ENCODE assay signal across 21 cellular contexts in the genomic region with DNA sequence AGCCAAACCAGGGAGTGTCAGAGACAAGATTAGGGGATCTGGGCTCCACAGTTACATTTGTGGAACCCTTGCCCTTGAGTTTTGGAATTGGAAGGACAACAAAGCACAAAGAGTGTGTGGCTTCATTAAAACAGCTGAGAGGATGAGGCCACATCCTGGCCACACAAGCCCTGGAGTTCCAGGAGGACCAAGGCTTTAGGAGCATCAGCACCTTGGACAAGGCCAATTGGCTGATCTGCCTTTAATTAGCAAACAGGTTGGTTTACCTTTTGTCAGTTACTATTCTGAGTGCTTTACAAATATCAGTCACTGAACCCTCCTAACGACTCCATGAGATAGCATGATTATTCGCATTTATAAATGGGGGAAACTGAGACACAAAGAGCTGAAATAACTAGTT. TPM values are rescaled to one million over a fixed set of nuclear protein-coding genes. Genes with fewer than 3 reads are reported as not detected.
DNase-seq lines count a peak whose midpoint lies in the region; TF ChIP-seq lines count a peak whose summit lies in the region.
"Had no signal": no experiment of that assay in that cellular context is flagged by ENCODE, and none has a peak within 500 bp of the region (broad histone marks: within the 10 kb centered on the region; RNA-seq: fewer than 3 reads in every experiment).

No MANE protein-coding gene starts in this region.

- DNase-seq in EH (ENCODE audit: low read depth) (peak; percentile 7), NB4 (ENCODE audit: low read depth) (peak; percentile 28), choroid plexus epithelial cell (ENCODE audit: low read depth) (peak; percentile 8), ascending aorta (ENCODE audit: low spot score in 2 of 2) (no peak), GOT3 (lab: John Stamatoyannopoulos, UW) (no peak), CD14-positive monocyte (ENCODE audit: low spot score) (no peak), midbrain (lab: John Stamatoyannopoulos, UW) (no peak)
- DNase-seq: activated CD4-positive, CD25-positive, alpha-beta regulatory T cell treated with anti-CD3 and anti-CD28 coated beads, Interleukin-2, amount 50 U/mL, for 72 hours; activated T-cell treated with anti-CD3 and anti-CD28 coated beads, Interleukin-2, amount 50 U/mL, for 48 hours; CD4-positive, CD25-positive, alpha-beta regulatory T cell; left colon; NCI-H1105; NCI-H524 treated with DMSO at 0.1 percent for 48 hours; OCI-M1 had no signal

- H3K27ac ChIP-seq in liver (ENCODE audit: low read depth in 1 of 2, low read length in 2 of 2) (no peak overlapping the region), ascending aorta (no peak overlapping the region)
- H3K27ac ChIP-seq: coronary artery, KMS-11, SJSA1, thoracic aorta had no signal

- TF ChIP-seq POLR2A in NB4 (IDR thresholded peaks at IDR 0.05; ENCODE audit: extremely low read depth, insufficient read length) = no peak

- no peak overlapping the region for H3K4me3 Mint-ChIP-seq in CD14-positive monocyte
- H3K4me3 Mint-ChIP-seq: activated naive CD4-positive, alpha-beta T cell treated with anti-CD3 and anti-CD28 coated beads, Interleukin-2, amount 50 U/mL, for 24 hours; CD4-positive, CD25-positive, alpha-beta regulatory T cell; stimulated activated effector memory CD8-positive, alpha-beta T cell treated with anti-CD3 and anti-CD28 coated beads, Interleukin-12 subunit alpha, Interleukin-12 subunit beta, amount 100 ng/mL, for 72 hours had no signal

- H3K27ac Mint-ChIP-seq in CD14-positive monocyte = no peak overlapping the region
- H3K27ac Mint-ChIP-seq: activated naive CD4-positive, alpha-beta T cell treated with anti-CD3 and anti-CD28 coated beads, Interleukin-2, amount 50 U/mL, for 24 hours; CD4-positive, CD25-positive, alpha-beta regulatory T cell; stimulated activated effector memory CD8-positive, alpha-beta T cell treated with anti-CD3 and anti-CD28 coated beads, Interleukin-12 subunit alpha, Interleukin-12 subunit beta, amount 100 ng/mL, for 72 hours had no signal

- H3K4me1 ChIP-seq in liver (ENCODE audit: control insufficient read depth in 4 of 4, insufficient read depth in 4 of 4, low read length in 3 of 4) (no peaks in the 10 kb centered on the region), ascending aorta (no peaks in the 10 kb centered on the region)
- H3K4me1 ChIP-seq: SJSA1 had no signal

- H3K9me3 ChIP-seq in liver (ENCODE audit: control insufficient read depth in 4 of 4, low read length in 3 of 4) (no peaks in the 10 kb centered on the region), ascending aorta (no peaks in the 10 kb centered on the region)
- H3K9me3 ChIP-seq: SJSA1, thoracic aorta had no signal

- H3K36me3 Mint-ChIP-seq in CD14-positive monocyte = no peaks in the 10 kb centered on the region
- H3K36me3 Mint-ChIP-seq: activated naive CD4-positive, alpha-beta T cell treated with anti-CD3 and anti-CD28 coated beads, Interleukin-2, amount 50 U/mL, for 24 hours; CD4-positive, CD25-positive, alpha-beta regulatory T cell; stimulated activated effector memory CD8-positive, alpha-beta T cell treated with anti-CD3 and anti-CD28 coated beads, Interleukin-12 subunit alpha, Interleukin-12 subunit beta, amount 100 ng/mL, for 72 hours had no signal

- H3K4me1 Mint-ChIP-seq in CD14-positive monocyte = no peaks in the 10 kb centered on the region
- H3K4me1 Mint-ChIP-seq: activated naive CD4-positive, alpha-beta T cell treated with anti-CD3 and anti-CD28 coated beads, Interleukin-2, amount 50 U/mL, for 24 hours; CD4-positive, CD25-positive, alpha-beta regulatory T cell; stimulated activated effector memory CD8-positive, alpha-beta T cell treated with anti-CD3 and anti-CD28 coated beads, Interleukin-12 subunit alpha, Interleukin-12 subunit beta, amount 100 ng/mL, for 72 hours had no signal

- peaks cover 9 to 11% (median 9%) of the 10 kb centered on the region in 3 donors for H3K27me3 Mint-ChIP-seq in CD14-positive monocyte (ENCODE audit: low read depth in 3 of 3)

- H3K4me3 ChIP-seq in NB4 (ENCODE audit: low read depth, low read length) (no peak overlapping the region), choroid plexus epithelial cell (ENCODE audit: low read depth, low read length) (no peak overlapping the region), liver (ENCODE audit: low read depth in 1 of 3, low read length in 3 of 3) (no peak overlapping the region), ascending aorta (no peak overlapping the region)
- H3K4me3 ChIP-seq: coronary artery, SJSA1, thoracic aorta had no signal

- WGBS in liver = 35% methylated on average over 2 of the region's 2 CpGs

- TF ChIP-seq RAD21 in liver (IDR thresholded peaks at IDR 0.05) = no peak

- peaks cover 0 to 2% (median 0%) of the 10 kb centered on the region in 7 donors for H3K9me3 Mint-ChIP-seq in CD14-positive monocyte
- H3K9me3 Mint-ChIP-seq: activated naive CD4-positive, alpha-beta T cell treated with anti-CD3 and anti-CD28 coated beads, Interleukin-2, amount 50 U/mL, for 24 hours; CD4-positive, CD25-positive, alpha-beta regulatory T cell; stimulated activated effector memory CD8-positive, alpha-beta T cell treated with anti-CD3 and anti-CD28 coated beads, Interleukin-12 subunit alpha, Interleukin-12 subunit beta, amount 100 ng/mL, for 72 hours had no signal

- no peak overlapping the region for H3K9ac ChIP-seq in liver (ENCODE audit: low read depth in 1 of 2, low read length in 2 of 2)
- H3K9ac ChIP-seq: KMS-11 had no signal

- no peak for TF ChIP-seq CTCF in NB4 (IDR thresholded peaks at IDR 0.05; ENCODE audit: low read depth, low read length)
- no peak for TF ChIP-seq CTCF in choroid plexus epithelial cell (conservative IDR thresholded peaks at IDR 0.05; ENCODE audit: low read depth, low read length)
- no peak for TF ChIP-seq CTCF in liver (IDR thresholded peaks at IDR 0.05; ENCODE audit: low read depth, low read length, missing input control)
- no peak for TF ChIP-seq CTCF in ascending aorta (IDR thresholded peaks at IDR 0.05)
- TF ChIP-seq CTCF in CD14-positive monocyte (IDR thresholded peaks at IDR 0.05) = no peak

- intact Hi-C loops in ascending aorta (cut with DNase I) (loop anchor here (5.0 kb wide), 1 partner anchor 607 kb away; no protein-coding TSS in a partner anchor), CD14-positive monocyte (cut with micrococcal nuclease) (loop anchor here in 1 of 2 donors (5.0 kb wide), 1 partner anchor 42 kb away; no protein-coding TSS in a partner anchor)

- no peaks in the 10 kb centered on the region for H3K36me3 ChIP-seq in liver (ENCODE audit: control insufficient read depth in 4 of 4, insufficient read depth in 3 of 4, low read depth in 1 of 4, low read length in 3 of 4)
- H3K36me3 ChIP-seq in ascending aorta = no peaks in the 10 kb centered on the region
- H3K36me3 ChIP-seq: SJSA1, thoracic aorta had no signal

- H3K27me3 ChIP-seq in liver (ENCODE audit: control insufficient read depth in 4 of 4, insufficient read depth in 4 of 4, low read length in 3 of 4) (no peaks in the 10 kb centered on the region), ascending aorta (no peaks in the 10 kb centered on the region)

TF ChIP-seq in liver, 16 proteins besides CTCF, POLR2A, EP300 and RAD21:
- no peak for TF ChIP-seq HNF4G (IDR thresholded peaks at IDR 0.05)
- no peak for TF ChIP-seq SP1 (IDR thresholded peaks at IDR 0.05)
- TF ChIP-seq, protein P1, sequence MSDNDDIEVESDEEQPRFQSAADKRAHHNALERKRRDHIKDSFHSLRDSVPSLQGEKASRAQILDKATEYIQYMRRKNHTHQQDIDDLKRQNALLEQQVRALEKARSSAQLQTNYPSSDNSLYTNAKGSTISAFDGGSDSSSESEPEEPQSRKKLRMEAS (IDR thresholded peaks at IDR 0.05) = no peak
- no peak for TF ChIP-seq JUND (IDR thresholded peaks at IDR 0.05)
- no peak for TF ChIP-seq HNF4A (conservative IDR thresholded peaks at IDR 0.05)
- no peak for TF ChIP-seq NR2F2 (IDR thresholded peaks at IDR 0.05)
- TF ChIP-seq, protein P2, sequence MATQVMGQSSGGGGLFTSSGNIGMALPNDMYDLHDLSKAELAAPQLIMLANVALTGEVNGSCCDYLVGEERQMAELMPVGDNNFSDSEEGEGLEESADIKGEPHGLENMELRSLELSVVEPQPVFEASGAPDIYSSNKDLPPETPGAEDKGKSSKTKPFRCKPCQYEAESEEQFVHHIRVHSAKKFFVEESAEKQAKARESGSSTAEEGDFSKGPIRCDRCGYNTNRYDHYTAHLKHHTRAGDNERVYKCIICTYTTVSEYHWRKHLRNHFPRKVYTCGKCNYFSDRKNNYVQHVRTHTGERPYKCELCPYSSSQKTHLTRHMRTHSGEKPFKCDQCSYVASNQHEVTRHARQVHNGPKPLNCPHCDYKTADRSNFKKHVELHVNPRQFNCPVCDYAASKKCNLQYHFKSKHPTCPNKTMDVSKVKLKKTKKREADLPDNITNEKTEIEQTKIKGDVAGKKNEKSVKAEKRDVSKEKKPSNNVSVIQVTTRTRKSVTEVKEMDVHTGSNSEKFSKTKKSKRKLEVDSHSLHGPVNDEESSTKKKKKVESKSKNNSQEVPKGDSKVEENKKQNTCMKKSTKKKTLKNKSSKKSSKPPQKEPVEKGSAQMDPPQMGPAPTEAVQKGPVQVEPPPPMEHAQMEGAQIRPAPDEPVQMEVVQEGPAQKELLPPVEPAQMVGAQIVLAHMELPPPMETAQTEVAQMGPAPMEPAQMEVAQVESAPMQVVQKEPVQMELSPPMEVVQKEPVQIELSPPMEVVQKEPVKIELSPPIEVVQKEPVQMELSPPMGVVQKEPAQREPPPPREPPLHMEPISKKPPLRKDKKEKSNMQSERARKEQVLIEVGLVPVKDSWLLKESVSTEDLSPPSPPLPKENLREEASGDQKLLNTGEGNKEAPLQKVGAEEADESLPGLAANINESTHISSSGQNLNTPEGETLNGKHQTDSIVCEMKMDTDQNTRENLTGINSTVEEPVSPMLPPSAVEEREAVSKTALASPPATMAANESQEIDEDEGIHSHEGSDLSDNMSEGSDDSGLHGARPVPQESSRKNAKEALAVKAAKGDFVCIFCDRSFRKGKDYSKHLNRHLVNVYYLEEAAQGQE (IDR thresholded peaks at IDR 0.05) = peak; percentile 95

RNA-seq across cellular contexts. Expression of gene SLC6A2, which starts 54.7 kb away (rescaled TPM):
- total RNA-seq in liver = under 1 TPM in 1 of 2 donors, not detected in 1; under 0.01 TPM
- under 1 TPM; 0.07 to 0.10 TPM for polyA plus RNA-seq in liver
- not detected for total RNA-seq in ascending aorta
- not detected for polyA plus RNA-seq in CD14-positive monocyte
- total RNA-seq: CD4-positive, CD25-positive, alpha-beta regulatory T cell; SJSA1 had no signal
- polyA plus RNA-seq: CD4-positive, CD25-positive, alpha-beta regulatory T cell had no signal

Comparison
In these comparisons a context has a peak if more than half of its experiments do, and no peak if none do; other contexts are left out.
1. DNase-seq: peak in EH (single experiment), NB4 (single experiment) and choroid plexus epithelial cell (single experiment); none in ascending aorta (0 of 2), GOT3 (single experiment), CD14-positive monocyte (single experiment) and midbrain (single experiment).